Comparison of ENCODE assay signal across 8 cellular contexts in genomic region chr1:16513412-16514106, GRCh38. TPM values are rescaled to one million over a fixed set of nuclear protein-coding genes. Genes with fewer than 3 reads are reported as not detected.
DNase-seq lines count a peak whose midpoint lies in the region; TF ChIP-seq lines count a peak whose summit lies in the region.
"Not testable (repeated sequence)": the region's sequence is repeated elsewhere in the genome, so short reads cannot be mapped to it uniquely, and the experiment has no call there.

No MANE protein-coding gene starts in this region.

- H3K27me3 ChIP-seq in Loucy (ENCODE audit: insufficient read depth, low read length, poor library complexity, severe bottlenecking); fibroblast of lung (ENCODE audit: control insufficient read depth, insufficient read depth, low read length): not testable (repeated sequence)

- not testable (repeated sequence) for H3F3A ChIP-seq in Loucy (ENCODE audit: low read depth)

- not testable (repeated sequence) for H3K9me3 ChIP-seq in Loucy (ENCODE audit: insufficient read depth, low read depth, low read length); fibroblast of lung (ENCODE audit: control insufficient read depth, insufficient read depth, low read depth, low read length)

- not testable (repeated sequence) for H3K4me1 ChIP-seq in Loucy (ENCODE audit: insufficient read depth, low read length, poor library complexity, severe bottlenecking); fibroblast of lung (ENCODE audit: control insufficient read depth, extremely low read depth, insufficient read depth, low read length)

- not testable (repeated sequence) for TF ChIP-seq CTCF in Loucy (conservative IDR thresholded peaks at IDR 0.05; ENCODE audit: low read length); fibroblast of lung (conservative IDR thresholded peaks at IDR 0.05 in 1 of 2, IDR thresholded peaks at IDR 0.05 in 1 of 2; ENCODE audit: low read depth in 1 of 2, low read length in 2 of 2); nephron progenitor cell (IDR thresholded peaks at IDR 0.05)

- H3K36me3 Mint-ChIP-seq in activated T-cell treated with anti-CD3 and anti-CD28 coated beads, Interleukin-2, amount 50 U/mL, for 24 hours (ENCODE audit: low read depth); nephron progenitor cell (ENCODE audit: low read depth): not testable (repeated sequence)

- peaks cover 10% of the 10 kb centered on the region for H3K27me3 Mint-ChIP-seq in activated T-cell treated with anti-CD3 and anti-CD28 coated beads, Interleukin-2, amount 50 U/mL, for 24 hours
- peaks cover 23% of the 10 kb centered on the region for H3K27me3 Mint-ChIP-seq in nephron progenitor cell (ENCODE audit: low read depth, poor library complexity)

- not testable (repeated sequence) for H3K9me2 ChIP-seq in Loucy (replicated peaks; ENCODE audit: low read depth, low read length)

- H3K4me3 ChIP-seq in Loucy (ENCODE audit: low read length, poor library complexity, severe bottlenecking) = peak overlapping the region; percentile 40
- not testable (repeated sequence) for H3K4me3 ChIP-seq in fibroblast of lung (replicated peaks in 1 of 4; ENCODE audit: control extremely low read depth in 1 of 4, insufficient read depth in 1 of 4, low read depth in 3 of 4, low read length in 4 of 4)

- not testable (repeated sequence) for H3K27ac Mint-ChIP-seq in activated T-cell treated with anti-CD3 and anti-CD28 coated beads, Interleukin-2, amount 50 U/mL, for 24 hours; nephron progenitor cell

- H3K27ac ChIP-seq in fibroblast of lung (ENCODE audit: insufficient read depth, low read length) = not testable (repeated sequence)

- not testable (repeated sequence) for H3K79me2 ChIP-seq in Loucy (ENCODE audit: insufficient read depth, low read length); fibroblast of lung (ENCODE audit: control insufficient read depth, insufficient read depth, low read length)

- H3K9ac ChIP-seq in Loucy (ENCODE audit: low read depth, low read length, poor library complexity, severe bottlenecking) = peak overlapping the region; percentile 46
- H3K9ac ChIP-seq in fibroblast of lung (ENCODE audit: insufficient read depth, low read length) = not testable (repeated sequence)

- not testable (repeated sequence) for H3K4me1 Mint-ChIP-seq in activated T-cell treated with anti-CD3 and anti-CD28 coated beads, Interleukin-2, amount 50 U/mL, for 24 hours (ENCODE audit: low read depth); nephron progenitor cell

- H3K9me3 Mint-ChIP-seq in activated T-cell treated with anti-CD3 and anti-CD28 coated beads, Interleukin-2, amount 50 U/mL, for 24 hours; nephron progenitor cell: not testable (repeated sequence)

- H3K36me3 ChIP-seq in Loucy (ENCODE audit: insufficient read depth, low read length); fibroblast of lung (ENCODE audit: control insufficient read depth, insufficient read depth, low read length): not testable (repeated sequence)

- H2AFZ ChIP-seq in Loucy (ENCODE audit: low read length); fibroblast of lung (ENCODE audit: low read length): not testable (repeated sequence)

- not testable (repeated sequence) for H4K20me1 ChIP-seq in Loucy (ENCODE audit: insufficient read depth, low read length, poor library complexity, severe bottlenecking); fibroblast of lung (ENCODE audit: control insufficient read depth, extremely low read depth, insufficient read depth, low read length)

- H3K4me3 Mint-ChIP-seq in activated T-cell treated with anti-CD3 and anti-CD28 coated beads, Interleukin-2, amount 50 U/mL, for 24 hours; nephron progenitor cell: not testable (repeated sequence)

- peak overlapping the region; percentile 42 for H3K4me2 ChIP-seq in Loucy (ENCODE audit: low read depth, low read length, poor library complexity, severe bottlenecking)
- not testable (repeated sequence) for H3K4me2 ChIP-seq in fibroblast of lung (ENCODE audit: extremely low read depth, insufficient read depth, low read length)

- DNase-seq in GM03348 (ENCODE audit: low spot score) = peak; percentile 69
- peak; percentile 96 for DNase-seq in HCEC 1CT
- peak; percentile 85 for DNase-seq in activated T-cell treated with anti-CD3 and anti-CD28 coated beads, Interleukin-2, amount 50 U/mL, for 24 hours
- DNase-seq in fibroblast of lung (ENCODE audit: low read depth in 2 of 2) = peak; percentile 99
- peak; percentile 44 for DNase-seq in nephron progenitor cell
- DNase-seq in superior temporal gyrus (ENCODE audit: extremely low spot score) = peak; percentile 68

TF ChIP-seq in PFSK-1, 5 proteins besides CTCF, POLR2A, EP300 and RAD21:
- TF ChIP-seq POLR2AphosphoS5 (IDR thresholded peaks at IDR 0.05; ENCODE audit: low read depth, low read length) (peak; percentile 96), SIN3A (IDR thresholded peaks at IDR 0.05; ENCODE audit: borderline replicate concordance, insufficient read depth, low read length) (peak; percentile 77)
TF ChIP-seq in PFSK-1: peak in this region for 2; not testable (repeated sequence) for 3.

RNA-seq across cellular contexts. Expression of gene RNU1-1, which starts 0.5 kb away (rescaled TPM):
- 7.1 TPM for polyA plus RNA-seq in PFSK-1 (2012; ENCODE audit: insufficient read length, low read depth)
- total RNA-seq in fibroblast of lung = under 0.01 and 3,997 TPM in 2 replicates
- not detected in 2 replicates for polyA plus RNA-seq in fibroblast of lung
- polyA plus RNA-seq in fibroblast of lung (2012) = 44.1 and 65.6 TPM in 2 replicates
- under 0.01 TPM in 2 replicates for polyA minus RNA-seq in fibroblast of lung (ENCODE audit: low replicate concordance)

Comparison
In these comparisons a context has a peak if more than half of its experiments do, and no peak if none do; other contexts are left out.
1. DNase-seq: peak in every context shown above with its lines; median percentile 99 in fibroblast of lung; 96 in HCEC 1CT; 85 in activated T-cell treated with anti-CD3 and anti-CD28 coated beads, Interleukin-2, amount 50 U/mL, for 24 hours; 69 in GM03348; 68 in superior temporal gyrus; 44 in nephron progenitor cell.